15 cellular contexts compared by ENCODE assay signal in genomic region chr4:186704059-186704458, GRCh38. TPM values are rescaled to one million over a fixed set of nuclear protein-coding genes. Genes with fewer than 3 reads are reported as not detected.
DNase-seq lines count a peak whose midpoint lies in the region; ATAC-seq and TF ChIP-seq lines count a peak whose summit lies in the region.
"Had no signal": no experiment of that assay in that cellular context is flagged by ENCODE, and none has a peak within 500 bp of the region (broad histone marks: within the 10 kb centered on the region; RNA-seq: fewer than 3 reads in every experiment).

No MANE protein-coding gene starts in this region.

- dilution Hi-C loops in IMR-90 (cut with HindIII; ENCODE audit: low sequenced_read_pairs, unreplicated experiment) = no loop called here

- no peak overlapping the region for H2BK15ac ChIP-seq in IMR-90 (ENCODE audit: low read depth, low read length)

- no peak for TF ChIP-seq EP300 in sigmoid colon (IDR thresholded peaks at IDR 0.05)

- no peak overlapping the region for H3K4ac ChIP-seq in IMR-90 (ENCODE audit: low read depth, low read length)

- no peaks in the 10 kb centered on the region for H3K27me3 ChIP-seq in IMR-90 (ENCODE audit: control insufficient read depth, insufficient read depth, low read length)
- H3K27me3 ChIP-seq in sigmoid colon = no peaks in the 10 kb centered on the region

- no peak overlapping the region for H2AK9ac ChIP-seq in IMR-90 (replicated peaks; ENCODE audit: low read depth, low read length, poor library complexity)

- H3K4me1 Mint-ChIP-seq in brain (peaks cover 70% of the 10 kb centered on the region), mesothelial cell of epicardium (peaks cover 50% of the 10 kb centered on the region), WTC11 (peaks cover 50% of the 10 kb centered on the region)
- H3K4me1 Mint-ChIP-seq: CD4-positive, CD25-positive, alpha-beta regulatory T cell had no signal

- no peak for TF ChIP-seq RAD21 in IMR-90 (IDR thresholded peaks at IDR 0.05; ENCODE audit: low read length)

- peaks cover 14 to 70% of the 10 kb centered on the region in 2 experiments; a peak in 3 of 4 replicates for H3K79me1 ChIP-seq in IMR-90 (ENCODE audit: low read depth in 1 of 2, low read length in 2 of 2)

- TF ChIP-seq POLR2A in IMR-90 (IDR thresholded peaks at IDR 0.05; ENCODE audit: low read depth, low read length) (no peak), sigmoid colon (IDR thresholded peaks at IDR 0.05) (no peak)

- H3K14ac ChIP-seq in IMR-90 (replicated peaks; ENCODE audit: low read depth, low read length) = no peak overlapping the region

- H3K27ac Mint-ChIP-seq in brain = peak overlapping the region in 4 of 5 experiments; percentile 22 to 98 (median 56)
- H3K27ac Mint-ChIP-seq in mesothelial cell of epicardium = peak overlapping the region; percentile 85
- H3K27ac Mint-ChIP-seq in WTC11 = no peak overlapping the region
- H3K27ac Mint-ChIP-seq in activated naive CD4-positive, alpha-beta T cell treated with anti-CD3 and anti-CD28 coated beads, Interleukin-2, amount 50 U/mL, for 72 hours = no peak overlapping the region
- H3K27ac Mint-ChIP-seq: CD4-positive, CD25-positive, alpha-beta regulatory T cell had no signal

- no peak overlapping the region for H4K8ac ChIP-seq in IMR-90 (ENCODE audit: low read depth in 2 of 2, low read length in 2 of 2)

- H3K36me3 Mint-ChIP-seq in brain (peaks cover 58% of the 10 kb centered on the region), mesothelial cell of epicardium (peaks cover 36% of the 10 kb centered on the region), WTC11 (peaks cover 46% of the 10 kb centered on the region)
- no peaks in the 10 kb centered on the region for H3K36me3 Mint-ChIP-seq in activated naive CD4-positive, alpha-beta T cell treated with anti-CD3 and anti-CD28 coated beads, Interleukin-2, amount 50 U/mL, for 72 hours
- H3K36me3 Mint-ChIP-seq: CD4-positive, CD25-positive, alpha-beta regulatory T cell had no signal

- no peak overlapping the region for H4K5ac ChIP-seq in IMR-90 (ENCODE audit: low read depth, low read length)

- peaks cover 95% of the 10 kb centered on the region for H4K20me1 ChIP-seq in IMR-90 (ENCODE audit: insufficient read depth, low read length)

- ATAC-seq in IMR-90 (ENCODE audit: low read depth) (no peak), WTC11 (no peak)
- no peak for ATAC-seq in activated naive CD4-positive, alpha-beta T cell treated with anti-CD3 and anti-CD28 coated beads, Interleukin-2, amount 50 U/mL, for 72 hours

- no peak overlapping the region for H3K9ac ChIP-seq in IMR-90 (ENCODE audit: low read depth, low read length)

- H3K9me1 ChIP-seq in IMR-90 (ENCODE audit: insufficient read depth, low read length) = peaks cover 51% of the 10 kb centered on the region

- H2BK5ac ChIP-seq in IMR-90 (ENCODE audit: low read depth, low read length, poor library complexity, severe bottlenecking) = no peak overlapping the region

- H3K18ac ChIP-seq in IMR-90 (ENCODE audit: low read depth, low read length) = no peak overlapping the region

- H2BK20ac ChIP-seq in IMR-90 (ENCODE audit: low read depth, low read length) = no peak overlapping the region

- CTCF ChIA-PET in IMR-90 (lab: Yijun Ruan, JAX) = no interaction called here
- CTCF ChIA-PET in WTC11 (lab: Charles Lee) = no interaction called here

- peak overlapping the region; percentile 42; the same call in 1 of the 2 replicates for H3K4me2 ChIP-seq in IMR-90 (ENCODE audit: low read depth, low read length)

- intact Hi-C loops in IMR-90 (cut with micrococcal nuclease) = no loop called here
- intact Hi-C loops in sigmoid colon (cut with DNase I) = no loop called here

- no peaks in the 10 kb centered on the region for H3K9me3 ChIP-seq in IMR-90 (ENCODE audit: control insufficient read depth, insufficient read depth, low read length)
- H3K9me3 ChIP-seq in sigmoid colon = no peaks in the 10 kb centered on the region

- no peak overlapping the region for H3K27ac ChIP-seq in IMR-90 (ENCODE audit: insufficient read depth, low read length)
- peak overlapping the region; percentile 72 to 85 (median 75) for H3K27ac ChIP-seq in sigmoid colon

- H3K36me3 ChIP-seq in IMR-90 (ENCODE audit: control insufficient read depth, insufficient read depth, low read length) (peaks cover 66% of the 10 kb centered on the region), sigmoid colon (peaks cover 0 to 26% (median 14%) of the 10 kb centered on the region in 4 donors)

- no TSS peak for BruUV-seq in IMR-90 (replicated peaks; lab: Mats Ljungman, UMichigan)

- H3K56ac ChIP-seq in IMR-90 (ENCODE audit: extremely low read depth, insufficient read depth, low read length) = no peak overlapping the region

- H2AK5ac ChIP-seq in IMR-90 (ENCODE audit: low read depth, low read length) = no peak overlapping the region

- H3K23ac ChIP-seq in IMR-90 (ENCODE audit: low read depth, low read length) = no peak overlapping the region

- TF ChIP-seq CTCF in IMR-90 (conservative IDR thresholded peaks at IDR 0.05; ENCODE audit: low read depth, low read length) = no peak
- no peak for TF ChIP-seq CTCF in brain (conservative IDR thresholded peaks at IDR 0.05)
- no peak for TF ChIP-seq CTCF in mesothelial cell of epicardium (IDR thresholded peaks at IDR 0.05; ENCODE audit: unreplicated experiment)
- TF ChIP-seq CTCF in sigmoid colon (IDR thresholded peaks at IDR 0.05) = no peak
- no peak for TF ChIP-seq CTCF in WTC11 (IDR thresholded peaks at IDR 0.05)

- H2BK120ac ChIP-seq in IMR-90 (ENCODE audit: low read depth, low read length) = no peak overlapping the region

- peaks cover 26% of the 10 kb centered on the region for H3K4me1 ChIP-seq in IMR-90 (ENCODE audit: control insufficient read depth, insufficient read depth, low read length)
- H3K4me1 ChIP-seq in sigmoid colon = peaks cover 0 to 78% (median 67%) of the 10 kb centered on the region in 4 donors

- no peak overlapping the region for H4K91ac ChIP-seq in IMR-90 (ENCODE audit: insufficient read depth, low read depth, low read length)

- H2AFZ ChIP-seq in IMR-90 (replicated peaks; ENCODE audit: low read length, poor library complexity) = no peak overlapping the region

- POLR2A ChIA-PET in IMR-90 (lab: Charles Lee; ENCODE audit: unreplicated experiment) (no interaction called here), WTC11 (lab: Charles Lee) (no interaction called here)

- peak overlapping the region in 3 of 5 experiments; percentile 21 to 49 (median 42) for H3K4me3 Mint-ChIP-seq in brain
- H3K4me3 Mint-ChIP-seq in mesothelial cell of epicardium = no peak overlapping the region
- no peak overlapping the region for H3K4me3 Mint-ChIP-seq in WTC11
- H3K4me3 Mint-ChIP-seq: CD4-positive, CD25-positive, alpha-beta regulatory T cell had no signal

- no peak overlapping the region for H3K4me3 ChIP-seq in IMR-90 (ENCODE audit: insufficient read depth, low read depth, low read length)
- peak overlapping the region in 1 of 4 donors; percentile 2 for H3K4me3 ChIP-seq in sigmoid colon

- H3K27me3 Mint-ChIP-seq in brain (no peaks in the 10 kb centered on the region), mesothelial cell of epicardium (ENCODE audit: low read depth) (no peaks in the 10 kb centered on the region), WTC11 (ENCODE audit: low read depth) (no peaks in the 10 kb centered on the region)
- H3K27me3 Mint-ChIP-seq: CD4-positive, CD25-positive, alpha-beta regulatory T cell had no signal

- 80 to 100% methylated on average over 1 of the region's 4 CpGs for WGBS in IMR-90 (ENCODE audit: extremely low coverage in 2 of 2, insufficient read length in 1 of 2), 2 experiments
- WGBS in sigmoid colon, 2 donors = 11 to 47% methylated on average over 4 of the region's 4 CpGs

- H3K9me3 Mint-ChIP-seq in brain (peaks cover 0 to 4% (median 0%) of the 10 kb centered on the region in 5 experiments), mesothelial cell of epicardium (no peaks in the 10 kb centered on the region), WTC11 (no peaks in the 10 kb centered on the region)
- peaks cover 0 to 10% of the 10 kb centered on the region in 2 donors for H3K9me3 Mint-ChIP-seq in activated naive CD4-positive, alpha-beta T cell treated with anti-CD3 and anti-CD28 coated beads, Interleukin-2, amount 50 U/mL, for 72 hours

- DNase-seq in IMR-90 (no peak), mesothelial cell of epicardium (ENCODE audit: low spot score in 2 of 2, unreplicated experiment in 2 of 2) (no peak), sigmoid colon (no peak), mucosa of gallbladder (ENCODE audit: low spot score) (no peak), WTC11 (ENCODE audit: low spot score) (no peak)
- no peak for DNase-seq in activated naive CD4-positive, alpha-beta T cell treated with anti-CD3 and anti-CD28 coated beads, Interleukin-2, amount 50 U/mL, for 72 hours (ENCODE audit: low spot score in 2 of 2)
- DNase-seq in stimulated activated CD8-positive, alpha-beta memory T cell treated with anti-CD3 and anti-CD28 coated beads, Interleukin-4, amount 100 ng/mL, for 48 hours = no peak
- DNase-seq: ACHN; CD4-positive, CD25-positive, alpha-beta regulatory T cell; DMS79 treated with DMSO at 0.1 percent for 48 hours; HCEC 1CT; NCI-H1436 treated with DMSO at 0.1 percent for 48 hours; NCI-H2081; NCI-H510A treated with DMSO at 0.1 percent for 48 hours had no signal

- in situ Hi-C loops in IMR-90 (cut with MboI; ENCODE audit: low sequenced_read_pairs) = no loop called here

TF ChIP-seq in IMR-90, 13 proteins besides CTCF, POLR2A, EP300 and RAD21 (continues in another document):
- no peak for TF ChIP-seq SMC3 (IDR thresholded peaks at IDR 0.05; ENCODE audit: low read depth, low read length)

TF ChIP-seq in WTC11, 78 proteins besides CTCF, POLR2A, EP300 and RAD21 (continues in another document):
- no peak for TF ChIP-seq TEAD4 (CRISPR knock-in tag; IDR thresholded peaks at IDR 0.05)

RNA-seq across cellular contexts. Expression of gene FAT1, which starts 19.6 kb away (rescaled TPM):
- total RNA-seq in IMR-90 (2012; rRNA removed) (464 and 519 TPM in 2 replicates), mesothelial cell of epicardium (211 to 224 TPM (median 224 TPM) in 3 replicates), sigmoid colon (100 to 1,000 TPM in 3 of 4 donors, 10 to 100 TPM in 1; 93.1 to 146 (median 125) TPM), mucosa of gallbladder (172 TPM), WTC11 (2021) (155 to 172 TPM (median 162 TPM) in 3 replicates)
- polyA plus RNA-seq in IMR-90 (2012; rRNA removed) (156 and 171 TPM in 2 replicates), brain (ENCODE audit: insufficient read depth, low read depth, low replicate concordance) (16.9 TPM), sigmoid colon (10 to 100 TPM; 12.6 to 72.3 (median 15.0) TPM)
- polyA plus RNA-seq in IMR-90 (2012; cell fraction: cytosol; rRNA removed) = 126 and 202 TPM in 2 replicates
- polyA plus RNA-seq in IMR-90 (2012; cell fraction: nucleus; rRNA removed; ENCODE audit: low replicate concordance) = 206 and 325 TPM in 2 replicates
- under 1 TPM in 1 of 2 donors, not detected in 1; 0.02 TPM for total RNA-seq in activated naive CD4-positive, alpha-beta T cell treated with anti-CD3 and anti-CD28 coated beads, Interleukin-2, amount 50 U/mL, for 72 hours
- total RNA-seq: CD4-positive, CD25-positive, alpha-beta regulatory T cell had no signal

Comparison
In these comparisons a context has a peak if more than half of its experiments do, and no peak if none do; other contexts are left out.
1. H3K27ac Mint-ChIP-seq: peak in brain (4 of 5) and mesothelial cell of epicardium (single experiment); none in WTC11 (single experiment) and activated naive CD4-positive, alpha-beta T cell treated with anti-CD3 and anti-CD28 coated beads, Interleukin-2, amount 50 U/mL, for 72 hours (0 of 2).
2. H3K4me3 Mint-ChIP-seq: peak in brain (3 of 5); none in mesothelial cell of epicardium (single experiment) and WTC11 (single experiment).
3. RNA of gene FAT1, which starts 19.6 kb away (total RNA-seq): 464 to 519 TPM in IMR-90, 211 to 224 TPM in mesothelial cell of epicardium, 172 TPM in mucosa of gallbladder (single experiment), 155 to 172 TPM in WTC11 and 93.1 to 146 TPM in sigmoid colon; 0.02 TPM in activated naive CD4-positive, alpha-beta T cell treated with anti-CD3 and anti-CD28 coated beads, Interleukin-2, amount 50 U/mL, for 72 hours; every median in the first group is over 10 times any median in the second.